ENCODE assay signal across 8 cellular contexts in genomic region chr12:108664338-108665258, GRCh38. TPM values are rescaled to one million over a fixed set of nuclear protein-coding genes. Genes with fewer than 3 reads are reported as not detected.
DNase-seq lines count a peak whose midpoint lies in the region; ATAC-seq and TF ChIP-seq lines count a peak whose summit lies in the region.

No MANE protein-coding gene starts in this region.

- TF ChIP-seq CTCF in omental fat pad (IDR thresholded peaks at IDR 0.05) = peak in 1 of 3 donors; percentile 91

- peak; percentile 85 for DNase-seq in H4 (ENCODE audit: low spot score)
- peak; percentile 90 for DNase-seq in LoVo (ENCODE audit: low spot score)
- peak; percentile 81 for DNase-seq in SIG-M5 (lab: John Stamatoyannopoulos, UW)
- peak; percentile 43 to 67 (median 53) for DNase-seq in activated naive CD4-positive, alpha-beta T cell (lab: John Stamatoyannopoulos, UW)
- peak; percentile 94 for DNase-seq in foreskin melanocyte
- peak; percentile 74 for DNase-seq in omental fat pad (ENCODE audit: low spot score)

- ATAC-seq in omental fat pad (ENCODE audit: low FRiP score) = peak; percentile 96

- peak overlapping the region; percentile 40 for H3K27ac ChIP-seq in temporal lobe (ENCODE audit: low read depth, low read length)

- H3K36me3 ChIP-seq in ES-I3 (ENCODE audit: insufficient read depth, low read length) = peaks cover 2% of the 10 kb centered on the region; the same call in 1 of the 2 replicates

- peak overlapping the region; percentile 6; the same call in 1 of the 2 replicates for H3K9ac ChIP-seq in ES-I3 (ENCODE audit: low read depth, low read length)

- no peaks in the 10 kb centered on the region for H3K9me3 ChIP-seq in ES-I3 (ENCODE audit: control insufficient read depth, insufficient read depth, low read length)

- peaks cover 32% of the 10 kb centered on the region for H3K4me1 ChIP-seq in ES-I3 (ENCODE audit: insufficient read depth, low read length)

RNA-seq across cellular contexts. Expression of gene SELPLG, which starts 30.9 kb away (rescaled TPM):
- 2.8 and 3.4 TPM in 2 replicates for total RNA-seq in H4 (2014; rRNA removed; shearing (Covaris generic))
- total RNA-seq in omental fat pad = 10 to 100 TPM; 12.4 to 45.6 (median 18.3) TPM
- total RNA-seq in temporal lobe = 1.2 TPM

Comparison
In these comparisons a context has a peak if more than half of its experiments do, and no peak if none do; other contexts are left out.
1. Peak in every context shown above with its lines: DNase-seq, ATAC-seq and H3K27ac ChIP-seq.